Comparison of ENCODE assay signal across 3 cellular contexts in the genomic region with DNA sequence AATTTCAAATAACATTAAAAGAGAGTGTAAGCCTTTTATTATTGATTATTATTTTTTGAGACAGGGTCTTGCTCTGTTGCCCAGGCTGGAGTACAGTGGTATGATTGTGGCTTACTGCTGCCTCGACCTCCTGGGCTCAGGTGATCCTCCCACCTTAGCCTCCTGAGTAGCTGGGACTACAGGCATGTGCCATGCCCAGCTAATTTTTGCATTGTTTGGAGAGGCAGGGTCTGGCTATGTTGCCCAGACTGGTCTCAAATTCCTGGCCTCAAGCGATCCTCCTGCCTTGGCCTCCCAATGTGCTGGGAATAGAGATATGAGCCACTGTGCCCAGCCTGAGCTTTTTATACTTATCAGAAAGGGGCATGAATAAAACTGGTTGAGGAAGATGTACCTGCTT. TPM values are rescaled to one million over a fixed set of nuclear protein-coding genes. Genes with fewer than 3 reads are reported as not detected.
"Had no signal": no experiment of that assay in that cellular context is flagged by ENCODE, and none has a peak within 500 bp of the region (broad histone marks: within the 10 kb centered on the region; RNA-seq: fewer than 3 reads in every experiment).

No MANE protein-coding gene starts in this region.

RNA-seq across cellular contexts. Expression of a gene that starts 57.0 kb away (rescaled TPM):
- total RNA-seq: GM23338, H1, H4 had no signal
